Comparison of ENCODE assay signal across 1 cellular context in the genomic region with DNA sequence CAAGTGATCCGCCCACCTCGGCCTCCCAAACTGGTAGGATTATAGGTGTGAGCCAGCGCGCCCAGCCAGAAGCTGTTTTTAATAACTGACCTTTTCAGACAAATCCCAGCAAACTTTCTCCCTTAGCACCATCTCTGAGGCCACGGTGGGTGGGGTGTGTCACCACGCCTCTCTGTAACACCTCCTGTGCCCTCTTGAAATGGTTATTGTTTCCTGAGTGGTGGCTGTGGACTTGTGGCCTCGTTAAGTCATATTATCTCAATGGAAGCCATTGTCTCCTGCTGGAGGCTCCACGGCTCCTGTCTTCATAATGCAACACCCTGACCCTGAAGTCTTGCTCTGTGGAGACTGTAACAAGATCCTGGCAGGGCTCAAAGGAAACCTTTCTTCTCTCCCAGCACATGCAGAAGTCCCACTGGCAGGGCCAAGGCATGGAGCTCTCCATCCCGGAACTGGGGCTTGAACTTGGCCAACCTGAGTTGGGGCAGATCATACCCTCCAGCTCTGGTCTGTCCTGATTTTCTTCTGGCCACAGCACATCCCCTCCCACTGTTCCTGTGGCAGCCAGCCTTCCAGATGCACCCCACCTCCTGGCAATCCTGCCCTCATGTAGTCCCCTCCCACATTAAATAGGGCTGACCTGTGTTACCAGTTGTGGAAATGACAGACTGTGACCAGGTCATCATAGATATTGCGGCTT.
TF ChIP-seq lines count a peak whose summit lies in the region.

No MANE protein-coding gene starts in this region.

TF ChIP-seq in HepG2, 621 proteins besides CTCF, POLR2A, EP300 and RAD21 (continued from another document and continues in another):
- TF ChIP-seq NFIC (IDR thresholded peaks at IDR 0.05; ENCODE audit: low read length) (no peak), HNF4A (CRISPR knock-in tag; IDR thresholded peaks at IDR 0.05) (peak; percentile 74), ZNF230 (CRISPR knock-in tag; IDR thresholded peaks at IDR 0.05) (no peak), BCL6 (CRISPR knock-in tag; IDR thresholded peaks at IDR 0.05) (peak; percentile 81), JUN (CRISPR knock-in tag; IDR thresholded peaks at IDR 0.05) (no peak), REPIN1 (CRISPR knock-in tag; IDR thresholded peaks at IDR 0.05; ENCODE audit: borderline replicate concordance, low read depth) (no peak), NR3C1 (CRISPR knock-in tag; IDR thresholded peaks at IDR 0.05) (no peak), ZNF33B (CRISPR knock-in tag; IDR thresholded peaks at IDR 0.05) (no peak), IRF2 (CRISPR knock-in tag; IDR thresholded peaks at IDR 0.05) (0 out of 2 replicates have a peak, but pooled peaks have one; percentile 42), ATF1 (CRISPR knock-in tag; IDR thresholded peaks at IDR 0.05) (0 out of 2 replicates have a peak, but pooled peaks have one; percentile 6), ZNF207 (IDR thresholded peaks at IDR 0.05; ENCODE audit: borderline replicate concordance) (no peak), ZSCAN21 (CRISPR knock-in tag; IDR thresholded peaks at IDR 0.05; ENCODE audit: borderline replicate concordance) (peak; percentile 20; the same call in 1 of the 2 replicates), DNMT1 (CRISPR knock-in tag; IDR thresholded peaks at IDR 0.05) (no peak), ZNF12 (CRISPR knock-in tag; IDR thresholded peaks at IDR 0.05) (no peak), SETDB1 (CRISPR knock-in tag; IDR thresholded peaks at IDR 0.05; ENCODE audit: borderline replicate concordance) (no peak), RELA (CRISPR knock-in tag; IDR thresholded peaks at IDR 0.05) (no peak), NFYB (CRISPR knock-in tag; IDR thresholded peaks at IDR 0.05) (no peak; the same call in 1 of the 2 replicates), CBFB (CRISPR knock-in tag; IDR thresholded peaks at IDR 0.05) (no peak; the same call in 1 of the 2 replicates), PCBP1 (IDR thresholded peaks at IDR 0.05; ENCODE audit: borderline replicate concordance, low read depth, low read length) (no peak), U2AF1 (optimal IDR thresholded peaks at IDR 0.05; ENCODE audit: low read depth, low read length) (peak; percentile 73), RAD51 (IDR thresholded peaks at IDR 0.05; ENCODE audit: borderline replicate concordance) (no peak), RNF2 (conservative IDR thresholded peaks at IDR 0.05; ENCODE audit: low read depth) (no peak), KDM1A (CRISPR knock-in tag; IDR thresholded peaks at IDR 0.05) (peak; percentile 21; the same call in 1 of the 2 replicates), ZNF546 (CRISPR knock-in tag; conservative IDR thresholded peaks at IDR 0.05) (no peak), ZNF709 (CRISPR knock-in tag; IDR thresholded peaks at IDR 0.05) (no peak), ZNF225 (CRISPR knock-in tag; IDR thresholded peaks at IDR 0.05) (no peak), ZNF724P (CRISPR knock-in tag; IDR thresholded peaks at IDR 0.05; ENCODE audit: borderline replicate concordance) (peak; percentile 50; the same call in 1 of the 2 replicates), MBD4 (IDR thresholded peaks at IDR 0.05; ENCODE audit: borderline replicate concordance, low read length) (no peak), ZNF781 (CRISPR knock-in tag; IDR thresholded peaks at IDR 0.05; ENCODE audit: borderline replicate concordance, not compliant biosample characterization) (no peak), ZBTB38 (CRISPR knock-in tag; IDR thresholded peaks at IDR 0.05) (peak; percentile 19; the same call in 1 of the 2 replicates), CBX1 (IDR thresholded peaks at IDR 0.05; ENCODE audit: low read depth) (no peak), ZSCAN30 (CRISPR knock-in tag; IDR thresholded peaks at IDR 0.05) (no peak), ZNF24 (IDR thresholded peaks at IDR 0.05) (no peak), RXRA (CRISPR knock-in tag; IDR thresholded peaks at IDR 0.05) (peak; percentile 86; the same call in 1 of the 2 replicates), EEA1 (CRISPR knock-in tag; IDR thresholded peaks at IDR 0.05; ENCODE audit: borderline replicate concordance) (no peak), KLF13 (CRISPR knock-in tag; IDR thresholded peaks at IDR 0.05) (no peak), KAT7 (CRISPR knock-in tag; IDR thresholded peaks at IDR 0.05; ENCODE audit: borderline replicate concordance) (no peak), ZSCAN29 (CRISPR knock-in tag; conservative IDR thresholded peaks at IDR 0.05) (no peak), KLF11 (CRISPR knock-in tag; IDR thresholded peaks at IDR 0.05) (no peak; the same call in 1 of the 2 replicates), BRCA1 (CRISPR knock-in tag; IDR thresholded peaks at IDR 0.05) (no peak), ZNF383 (CRISPR knock-in tag; IDR thresholded peaks at IDR 0.05; ENCODE audit: borderline replicate concordance) (no peak), MAF1 (CRISPR knock-in tag; IDR thresholded peaks at IDR 0.05; ENCODE audit: borderline replicate concordance) (no peak), ZFP37 (CRISPR knock-in tag; IDR thresholded peaks at IDR 0.05; ENCODE audit: borderline replicate concordance) (no peak), SP140L (CRISPR knock-in tag; IDR thresholded peaks at IDR 0.05; ENCODE audit: borderline replicate concordance) (no peak), ZNF224 (CRISPR knock-in tag; IDR thresholded peaks at IDR 0.05) (no peak), NR1H2 (CRISPR knock-in tag; IDR thresholded peaks at IDR 0.05; ENCODE audit: borderline replicate concordance, low read depth) (no peak)
- TF ChIP-seq, protein P1, sequence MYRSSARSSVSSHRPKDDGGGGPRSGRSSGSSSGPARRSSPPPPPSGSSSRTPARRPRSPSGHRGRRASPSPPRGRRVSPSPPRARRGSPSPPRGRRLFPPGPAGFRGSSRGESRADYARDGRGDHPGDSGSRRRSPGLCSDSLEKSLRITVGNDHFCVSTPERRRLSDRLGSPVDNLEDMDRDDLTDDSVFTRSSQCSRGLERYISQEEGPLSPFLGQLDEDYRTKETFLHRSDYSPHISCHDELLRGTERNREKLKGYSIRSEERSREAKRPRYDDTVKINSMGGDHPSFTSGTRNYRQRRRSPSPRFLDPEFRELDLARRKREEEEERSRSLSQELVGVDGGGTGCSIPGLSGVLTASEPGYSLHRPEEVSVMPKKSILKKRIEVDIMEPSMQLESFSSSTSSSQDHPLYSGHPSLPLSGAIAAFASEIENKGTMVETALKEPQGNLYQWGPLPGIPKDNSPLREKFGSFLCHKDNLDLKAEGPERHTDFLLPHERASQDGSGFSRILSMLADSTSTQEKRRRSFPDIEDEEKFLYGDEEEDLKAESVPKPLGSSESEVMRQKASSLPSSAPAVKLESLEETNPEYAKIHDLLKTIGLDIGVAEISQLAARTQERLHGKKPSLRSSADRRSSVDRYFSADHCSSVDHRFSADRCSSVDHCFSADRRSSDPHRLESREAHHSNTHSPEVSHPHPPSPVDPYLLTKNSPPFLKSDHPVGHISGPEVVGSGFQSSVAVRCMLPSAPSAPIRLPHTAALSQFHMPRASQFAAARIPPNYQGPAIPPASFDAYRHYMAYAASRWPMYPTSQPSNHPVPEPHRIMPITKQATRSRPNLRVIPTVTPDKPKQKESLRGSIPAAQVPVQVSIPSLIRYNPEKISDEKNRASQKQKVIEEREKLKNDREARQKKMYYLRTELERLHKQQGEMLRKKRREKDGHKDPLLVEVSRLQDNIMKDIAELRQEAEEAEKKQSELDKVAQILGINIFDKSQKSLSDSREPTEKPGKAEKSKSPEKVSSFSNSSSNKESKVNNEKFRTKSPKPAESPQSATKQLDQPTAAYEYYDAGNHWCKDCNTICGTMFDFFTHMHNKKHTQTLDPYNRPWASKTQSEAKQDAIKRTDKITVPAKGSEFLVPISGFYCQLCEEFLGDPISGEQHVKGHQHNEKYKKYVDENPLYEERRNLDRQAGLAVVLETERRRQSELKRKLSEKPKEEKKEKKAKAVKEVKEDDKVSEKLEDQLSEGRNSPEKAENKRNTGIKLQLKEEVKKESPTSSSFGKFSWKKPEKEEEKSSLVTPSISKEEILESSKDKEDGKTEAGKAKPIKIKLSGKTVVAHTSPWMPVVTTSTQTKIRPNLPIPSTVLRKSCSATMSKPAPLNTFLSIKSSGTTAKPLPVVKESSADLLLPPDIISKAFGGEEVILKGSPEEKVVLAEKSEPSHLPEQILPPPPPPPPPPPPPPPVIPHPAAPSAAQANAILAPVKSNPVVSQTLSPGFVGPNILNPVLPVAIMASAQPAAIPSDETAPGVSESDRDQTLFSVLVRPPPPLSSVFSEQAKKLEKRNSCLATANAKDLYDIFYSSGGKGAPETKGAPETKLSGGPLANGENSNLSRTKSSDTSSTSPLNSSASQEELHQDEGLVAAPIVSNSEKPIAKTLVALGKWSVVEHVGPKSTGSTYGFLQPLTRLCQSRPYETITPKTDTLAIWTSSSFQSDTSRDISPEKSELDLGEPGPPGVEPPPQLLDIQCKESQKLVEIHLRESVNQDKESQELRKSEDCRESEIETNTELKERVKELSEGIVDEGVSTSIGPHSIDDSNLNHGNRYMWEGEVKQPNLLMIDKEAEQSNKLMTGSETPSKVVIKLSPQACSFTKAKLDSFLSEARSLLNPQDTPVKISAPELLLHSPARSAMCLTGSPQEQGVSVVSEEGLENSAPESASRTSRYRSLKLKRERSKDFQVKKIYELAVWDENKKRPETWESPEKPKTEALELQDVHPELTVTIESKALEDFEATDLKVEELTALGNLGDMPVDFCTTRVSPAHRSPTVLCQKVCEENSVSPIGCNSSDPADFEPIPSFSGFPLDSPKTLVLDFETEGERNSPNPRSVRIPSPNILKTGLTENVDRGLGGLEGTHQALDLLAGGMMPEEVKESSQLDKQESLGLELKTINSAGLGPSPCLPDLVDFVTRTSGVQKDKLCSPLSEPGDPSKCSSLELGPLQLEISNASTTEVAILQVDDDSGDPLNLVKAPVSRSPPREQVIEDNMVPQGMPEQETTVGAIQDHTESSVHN (CRISPR knock-in tag; IDR thresholded peaks at IDR 0.05) = no peak
- TF ChIP-seq, protein P2, sequence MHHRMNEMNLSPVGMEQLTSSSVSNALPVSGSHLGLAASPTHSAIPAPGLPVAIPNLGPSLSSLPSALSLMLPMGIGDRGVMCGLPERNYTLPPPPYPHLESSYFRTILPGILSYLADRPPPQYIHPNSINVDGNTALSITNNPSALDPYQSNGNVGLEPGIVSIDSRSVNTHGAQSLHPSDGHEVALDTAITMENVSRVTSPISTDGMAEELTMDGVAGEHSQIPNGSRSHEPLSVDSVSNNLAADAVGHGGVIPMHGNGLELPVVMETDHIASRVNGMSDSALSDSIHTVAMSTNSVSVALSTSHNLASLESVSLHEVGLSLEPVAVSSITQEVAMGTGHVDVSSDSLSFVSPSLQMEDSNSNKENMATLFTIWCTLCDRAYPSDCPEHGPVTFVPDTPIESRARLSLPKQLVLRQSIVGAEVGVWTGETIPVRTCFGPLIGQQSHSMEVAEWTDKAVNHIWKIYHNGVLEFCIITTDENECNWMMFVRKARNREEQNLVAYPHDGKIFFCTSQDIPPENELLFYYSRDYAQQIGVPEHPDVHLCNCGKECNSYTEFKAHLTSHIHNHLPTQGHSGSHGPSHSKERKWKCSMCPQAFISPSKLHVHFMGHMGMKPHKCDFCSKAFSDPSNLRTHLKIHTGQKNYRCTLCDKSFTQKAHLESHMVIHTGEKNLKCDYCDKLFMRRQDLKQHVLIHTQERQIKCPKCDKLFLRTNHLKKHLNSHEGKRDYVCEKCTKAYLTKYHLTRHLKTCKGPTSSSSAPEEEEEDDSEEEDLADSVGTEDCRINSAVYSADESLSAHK (CRISPR knock-in tag; IDR thresholded peaks at IDR 0.05; ENCODE audit: borderline replicate concordance) = no peak
- TF ChIP-seq, protein P3, sequence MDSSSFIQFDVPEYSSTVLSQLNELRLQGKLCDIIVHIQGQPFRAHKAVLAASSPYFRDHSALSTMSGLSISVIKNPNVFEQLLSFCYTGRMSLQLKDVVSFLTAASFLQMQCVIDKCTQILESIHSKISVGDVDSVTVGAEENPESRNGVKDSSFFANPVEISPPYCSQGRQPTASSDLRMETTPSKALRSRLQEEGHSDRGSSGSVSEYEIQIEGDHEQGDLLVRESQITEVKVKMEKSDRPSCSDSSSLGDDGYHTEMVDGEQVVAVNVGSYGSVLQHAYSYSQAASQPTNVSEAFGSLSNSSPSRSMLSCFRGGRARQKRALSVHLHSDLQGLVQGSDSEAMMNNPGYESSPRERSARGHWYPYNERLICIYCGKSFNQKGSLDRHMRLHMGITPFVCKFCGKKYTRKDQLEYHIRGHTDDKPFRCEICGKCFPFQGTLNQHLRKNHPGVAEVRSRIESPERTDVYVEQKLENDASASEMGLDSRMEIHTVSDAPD (CRISPR knock-in tag; IDR thresholded peaks at IDR 0.05) = 0 out of 2 replicates have a peak, but pooled peaks have one; percentile 30
- TF ChIP-seq, protein P4, sequence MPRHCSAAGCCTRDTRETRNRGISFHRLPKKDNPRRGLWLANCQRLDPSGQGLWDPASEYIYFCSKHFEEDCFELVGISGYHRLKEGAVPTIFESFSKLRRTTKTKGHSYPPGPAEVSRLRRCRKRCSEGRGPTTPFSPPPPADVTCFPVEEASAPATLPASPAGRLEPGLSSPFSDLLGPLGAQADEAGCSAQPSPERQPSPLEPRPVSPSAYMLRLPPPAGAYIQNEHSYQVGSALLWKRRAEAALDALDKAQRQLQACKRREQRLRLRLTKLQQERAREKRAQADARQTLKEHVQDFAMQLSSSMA (CRISPR knock-in tag; IDR thresholded peaks at IDR 0.05) = no peak
- TF ChIP-seq, protein P5, sequence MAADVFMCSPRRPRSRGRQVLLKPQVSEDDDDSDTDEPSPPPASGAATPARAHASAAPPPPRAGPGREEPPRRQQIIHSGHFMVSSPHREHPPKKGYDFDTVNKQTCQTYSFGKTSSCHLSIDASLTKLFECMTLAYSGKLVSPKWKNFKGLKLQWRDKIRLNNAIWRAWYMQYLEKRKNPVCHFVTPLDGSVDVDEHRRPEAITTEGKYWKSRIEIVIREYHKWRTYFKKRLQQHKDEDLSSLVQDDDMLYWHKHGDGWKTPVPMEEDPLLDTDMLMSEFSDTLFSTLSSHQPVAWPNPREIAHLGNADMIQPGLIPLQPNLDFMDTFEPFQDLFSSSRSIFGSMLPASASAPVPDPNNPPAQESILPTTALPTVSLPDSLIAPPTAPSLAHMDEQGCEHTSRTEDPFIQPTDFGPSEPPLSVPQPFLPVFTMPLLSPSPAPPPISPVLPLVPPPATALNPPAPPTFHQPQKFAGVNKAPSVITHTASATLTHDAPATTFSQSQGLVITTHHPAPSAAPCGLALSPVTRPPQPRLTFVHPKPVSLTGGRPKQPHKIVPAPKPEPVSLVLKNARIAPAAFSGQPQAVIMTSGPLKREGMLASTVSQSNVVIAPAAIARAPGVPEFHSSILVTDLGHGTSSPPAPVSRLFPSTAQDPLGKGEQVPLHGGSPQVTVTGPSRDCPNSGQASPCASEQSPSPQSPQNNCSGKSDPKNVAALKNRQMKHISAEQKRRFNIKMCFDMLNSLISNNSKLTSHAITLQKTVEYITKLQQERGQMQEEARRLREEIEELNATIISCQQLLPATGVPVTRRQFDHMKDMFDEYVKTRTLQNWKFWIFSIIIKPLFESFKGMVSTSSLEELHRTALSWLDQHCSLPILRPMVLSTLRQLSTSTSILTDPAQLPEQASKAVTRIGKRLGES (CRISPR knock-in tag; IDR thresholded peaks at IDR 0.05; ENCODE audit: borderline replicate concordance) = no peak
- TF ChIP-seq, protein P6, sequence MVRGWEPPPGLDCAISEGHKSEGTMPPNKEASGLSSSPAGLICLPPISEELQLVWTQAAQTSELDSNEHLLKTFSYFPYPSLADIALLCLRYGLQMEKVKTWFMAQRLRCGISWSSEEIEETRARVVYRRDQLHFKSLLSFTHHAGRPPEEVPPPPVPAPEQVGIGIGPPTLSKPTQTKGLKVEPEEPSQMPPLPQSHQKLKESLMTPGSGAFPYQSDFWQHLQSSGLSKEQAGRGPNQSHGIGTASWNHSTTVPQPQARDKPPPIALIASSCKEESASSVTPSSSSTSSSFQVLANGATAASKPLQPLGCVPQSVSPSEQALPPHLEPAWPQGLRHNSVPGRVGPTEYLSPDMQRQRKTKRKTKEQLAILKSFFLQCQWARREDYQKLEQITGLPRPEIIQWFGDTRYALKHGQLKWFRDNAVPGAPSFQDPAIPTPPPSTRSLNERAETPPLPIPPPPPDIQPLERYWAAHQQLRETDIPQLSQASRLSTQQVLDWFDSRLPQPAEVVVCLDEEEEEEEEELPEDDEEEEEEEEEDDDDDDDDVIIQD (CRISPR knock-in tag; IDR thresholded peaks at IDR 0.05; ENCODE audit: low read depth) = no peak
